In the genomic region with DNA sequence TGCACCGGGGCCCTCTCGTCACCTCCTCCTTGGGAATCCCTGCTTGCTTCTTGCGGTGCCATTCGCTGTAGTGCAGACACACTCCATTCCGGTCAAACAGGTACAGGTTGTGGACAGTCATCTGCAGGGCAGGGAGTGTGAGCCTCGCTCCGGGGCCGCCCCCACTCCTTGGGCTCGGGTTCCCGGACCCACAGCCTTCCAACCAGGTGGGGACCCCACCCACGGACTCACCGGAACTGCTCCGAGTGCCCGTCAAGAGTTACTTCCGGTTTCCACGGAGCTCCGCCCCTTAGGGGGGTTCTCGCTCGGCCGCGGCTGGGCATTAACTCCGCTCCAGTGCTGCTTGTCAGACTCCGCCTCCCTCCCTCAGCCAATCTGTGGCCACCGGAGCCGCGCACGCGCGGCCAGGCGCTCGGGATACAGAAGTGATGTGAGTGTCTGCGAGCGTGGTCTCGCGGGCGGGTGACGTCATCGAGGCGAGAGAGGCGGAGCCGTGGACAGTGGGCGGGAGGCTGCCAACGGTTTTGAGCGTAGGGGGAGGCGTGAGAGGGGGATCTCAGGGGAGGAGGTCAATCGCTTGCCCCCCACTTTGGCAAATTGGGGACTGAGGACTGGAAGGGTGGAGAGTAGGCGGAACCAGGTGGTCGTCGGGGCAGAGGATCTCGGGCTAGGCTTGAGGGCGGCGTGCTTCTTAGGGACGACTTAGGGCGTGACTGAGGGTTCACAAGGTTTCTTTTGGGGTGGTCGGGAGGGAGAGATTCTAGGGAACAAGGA, we compare ENCODE assay signal across 8 cellular contexts. TPM values are rescaled to one million over a fixed set of nuclear protein-coding genes. Genes with fewer than 3 reads are reported as not detected.
DNase-seq lines count a peak whose midpoint lies in the region; ATAC-seq, FAIRE-seq and TF ChIP-seq lines count a peak whose summit lies in the region.

A gene with protein sequence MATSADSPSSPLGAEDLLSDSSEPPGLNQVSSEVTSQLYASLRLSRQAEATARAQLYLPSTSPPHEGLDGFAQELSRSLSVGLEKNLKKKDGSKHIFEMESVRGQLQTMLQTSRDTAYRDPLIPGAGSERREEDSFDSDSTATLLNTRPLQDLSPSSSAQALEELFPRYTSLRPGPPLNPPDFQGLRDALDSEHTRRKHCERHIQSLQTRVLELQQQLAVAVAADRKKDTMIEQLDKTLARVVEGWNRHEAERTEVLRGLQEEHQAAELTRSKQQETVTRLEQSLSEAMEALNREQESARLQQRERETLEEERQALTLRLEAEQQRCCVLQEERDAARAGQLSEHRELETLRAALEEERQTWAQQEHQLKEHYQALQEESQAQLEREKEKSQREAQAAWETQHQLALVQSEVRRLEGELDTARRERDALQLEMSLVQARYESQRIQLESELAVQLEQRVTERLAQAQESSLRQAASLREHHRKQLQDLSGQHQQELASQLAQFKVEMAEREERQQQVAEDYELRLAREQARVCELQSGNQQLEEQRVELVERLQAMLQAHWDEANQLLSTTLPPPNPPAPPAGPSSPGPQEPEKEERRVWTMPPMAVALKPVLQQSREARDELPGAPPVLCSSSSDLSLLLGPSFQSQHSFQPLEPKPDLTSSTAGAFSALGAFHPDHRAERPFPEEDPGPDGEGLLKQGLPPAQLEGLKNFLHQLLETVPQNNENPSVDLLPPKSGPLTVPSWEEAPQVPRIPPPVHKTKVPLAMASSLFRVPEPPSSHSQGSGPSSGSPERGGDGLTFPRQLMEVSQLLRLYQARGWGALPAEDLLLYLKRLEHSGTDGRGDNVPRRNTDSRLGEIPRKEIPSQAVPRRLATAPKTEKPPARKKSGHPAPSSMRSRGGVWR (plus strand): TSS at position 498 of the 774 bp plus-strand sequence. CDS start 874 bp downstream, outside the sequence.
A gene with protein sequence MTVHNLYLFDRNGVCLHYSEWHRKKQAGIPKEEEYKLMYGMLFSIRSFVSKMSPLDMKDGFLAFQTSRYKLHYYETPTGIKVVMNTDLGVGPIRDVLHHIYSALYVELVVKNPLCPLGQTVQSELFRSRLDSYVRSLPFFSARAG (minus strand): TSS at position 238 of the 774 bp plus-strand sequence. CDS start 117 bp downstream, at position 121.

- H3K79me2 ChIP-seq in OCI-LY7 (ENCODE audit: insufficient read depth, low read depth, low read length) = peaks cover 32% of the 10 kb centered on the region

- no peaks in the 10 kb centered on the region for H3K9me3 ChIP-seq in OCI-LY7 (ENCODE audit: low read length)

- TF ChIP-seq CTCF in D721Med (IDR thresholded peaks at IDR 0.05; ENCODE audit: insufficient read depth, missing control alignments) (no peak), OCI-LY7 (conservative IDR thresholded peaks at IDR 0.05; ENCODE audit: low read length) (no peak), endothelial cell (IDR thresholded peaks at IDR 0.05; ENCODE audit: unreplicated experiment) (no peak)

- POLR2A ChIA-PET in OCI-LY7 (lab: Charles Lee) = interaction anchor here (0.6 to 2.2 kb wide), 9 partner anchors 10 to 327 kb away, joined by 3 to 16 read pairs (median 6); partner anchors contain the start of gene RNF227

- H3K9me2 ChIP-seq in OCI-LY7 (ENCODE audit: insufficient read depth, low read length) = no peaks in the 10 kb centered on the region

- no peaks in the 10 kb centered on the region for H3K9me3 Mint-ChIP-seq in endothelial cell (ENCODE audit: unreplicated experiment)

- H3K4me3 ChIP-seq in OCI-LY7 (ENCODE audit: low read depth, low read length, poor library complexity, severe bottlenecking) = peak within 1 kb of the TSS; percentile 99

- intact Hi-C loops in OCI-LY7 (cut with micrococcal nuclease; ENCODE audit: unreplicated experiment) = loop anchor here (2.0 kb wide), 1 partner anchor 17 kb away; no protein-coding TSS in a partner anchor

- peak; percentile 87 for ATAC-seq in GM21526 (IDR thresholded peaks at IDR 0.05; ENCODE audit: low FRiP score, unreplicated experiment)

- peaks cover 13% of the 10 kb centered on the region for H3K36me3 Mint-ChIP-seq in endothelial cell (ENCODE audit: low read depth, unreplicated experiment)

- H3K36me3 ChIP-seq in OCI-LY7 (ENCODE audit: insufficient read depth, low read length) = peaks cover 39% of the 10 kb centered on the region

- peak within 1 kb of the TSS; percentile 100 for H3K4me3 Mint-ChIP-seq in endothelial cell (ENCODE audit: unreplicated experiment)

- no peak for FAIRE-seq in D721Med (lab: Jason Lieb, UNC)

- peaks cover 27% of the 10 kb centered on the region for H3K4me1 ChIP-seq in OCI-LY7 (ENCODE audit: insufficient read depth, low read length, poor library complexity, severe bottlenecking)

- H3K4me2 ChIP-seq in OCI-LY7 (ENCODE audit: low read length) = peak within 1 kb of the TSS; percentile 88

- H2AFZ ChIP-seq in OCI-LY7 (ENCODE audit: low read length) = peak within 1 kb of the TSS; percentile 88

- H3K4me1 Mint-ChIP-seq in endothelial cell (ENCODE audit: unreplicated experiment) = peaks cover 31% of the 10 kb centered on the region

- H3K27ac ChIP-seq in OCI-LY7 (ENCODE audit: low read depth, low read length, poor library complexity, severe bottlenecking) = peak within 1 kb of the TSS; percentile 69

- BruUV-seq in OCI-LY7 (replicated peaks; lab: Mats Ljungman, UMichigan) = no TSS peak

- DNase-seq in D721Med (ENCODE audit: insufficient read length, low spot score) (peak; percentile 98), HuH-7.5 (ENCODE audit: low spot score) (peak; percentile 98), OCI-LY7 (ENCODE audit: low spot score) (peak; percentile 99), activated T-cell treated with anti-CD3 and anti-CD28 coated beads for 1 hour (ENCODE audit: low read depth) (peak; percentile 98), endothelial cell (ENCODE audit: low spot score) (peak; percentile 99), middle frontal gyrus (ENCODE audit: extremely low spot score, low spot score) (peak; percentile 98)
- DNase-seq in stimulated activated CD8-positive, alpha-beta memory T cell treated with anti-CD3 and anti-CD28 coated beads, Interleukin-2, amount 100 ng/mL, for 48 hours (ENCODE audit: low read depth in 2 of 2) = peak; percentile 96 to 99

- H3K27ac Mint-ChIP-seq in endothelial cell (ENCODE audit: unreplicated experiment) = peak within 1 kb of the TSS; percentile 74

- CTCF ChIA-PET in OCI-LY7 (lab: Charles Lee; ENCODE audit: unreplicated experiment) = interaction anchor here (1.1 kb wide), 1 partner anchor 10 kb away, joined by 4 read pairs; no protein-coding TSS in a partner anchor

- H3K27me3 Mint-ChIP-seq in endothelial cell (ENCODE audit: unreplicated experiment) = peaks cover 13% of the 10 kb centered on the region

- H4K20me1 ChIP-seq in OCI-LY7 (ENCODE audit: insufficient read depth, low read length) = no peaks in the 10 kb centered on the region

RNA-seq across cellular contexts. Expression of the first gene that starts in this region (rescaled TPM):
- total RNA-seq in OCI-LY7 (2014; rRNA removed; shearing (Covaris generic)) = 49.1 and 55.4 TPM in 2 replicates
- total RNA-seq in OCI-LY7 (2022) = 72.3 and 80.3 TPM in 2 replicates
- 32.6 TPM for total RNA-seq in endothelial cell (ENCODE audit: unreplicated experiment)

RNA-seq across cellular contexts. Expression of the second gene that starts in this region (rescaled TPM):
- 40.2 and 41.0 TPM in 2 replicates for total RNA-seq in OCI-LY7 (2014; rRNA removed; shearing (Covaris generic))
- total RNA-seq in OCI-LY7 (2022) (150 and 178 TPM in 2 replicates), endothelial cell (ENCODE audit: unreplicated experiment) (171 TPM)

Comparison
In these comparisons a context has a peak if more than half of its experiments do, and no peak if none do; other contexts are left out.
1. Peak in every context shown above with its lines: DNase-seq, ATAC-seq, H3K4me3 ChIP-seq and H3K27ac ChIP-seq.